18 cellular contexts compared by ENCODE assay signal in genomic region chr16:4180511-4180910, GRCh38.
"Had no signal": no experiment of that assay in that cellular context is flagged by ENCODE, and none has a peak within 500 bp of the region (broad histone marks: within the 10 kb centered on the region; RNA-seq: fewer than 3 reads in every experiment).

No MANE protein-coding gene starts in this region.

- DNase-seq: effector CD4-positive, alpha-beta T cell; endodermal cell; erythroblast; heart right ventricle; hypothalamus; kidney glomerular epithelial cell; mesendoderm; naive thymus-derived CD4-positive, alpha-beta T cell; nephron progenitor cell; sigmoid colon; stimulated activated CD4-positive, alpha-beta T cell treated with anti-CD3 and anti-CD28 coated beads, Interleukin-2, amount 100 ng/mL, for 24 hours; stimulated activated CD4-positive, alpha-beta T cell treated with anti-CD3 and anti-CD28 coated beads, Interleukin-4, amount 100 ng/mL, for 4 hours; stimulated activated naive B cell treated with anti-CD40 and anti-IgM and Interleukin-4, amounts not matched to agents 10 μg/mL and 1 μg/mL and 100 μg/mL, for 72 hours; stimulated activated naive CD8-positive, alpha-beta T cell treated with anti-CD3 and anti-CD28 coated beads, Interleukin-15, amount 100 ng/mL, for 72 hours; testis had no signal

- H3K36me3 ChIP-seq: heart right ventricle, sigmoid colon, tibial nerve had no signal

- H3K27me3 ChIP-seq: sigmoid colon, testis, tibial nerve had no signal

- H3K9me3 ChIP-seq: sigmoid colon, testis, tibial nerve had no signal

- H3K4me3 ChIP-seq: coronary artery, heart right ventricle, sigmoid colon, skin epidermis, testis, tibial nerve had no signal

- H3K27ac ChIP-seq: coronary artery, heart right ventricle, sigmoid colon, testis, tibial nerve had no signal
